ENCODE assay signal across 1 cellular context in genomic region chr1:196029410-196029809, GRCh38.
TF ChIP-seq lines count a peak whose summit lies in the region.

No MANE protein-coding gene starts in this region.

TF ChIP-seq in SK-N-SH treated with all-trans-retinoic acid at 6 μM for 48 hours, 23 proteins besides CTCF, POLR2A, EP300 and RAD21 (continued from another document):
- TF ChIP-seq OSR1 (CRISPR knock-in tag; IDR thresholded peaks at IDR 0.05) (no peak), RARB (CRISPR knock-in tag; IDR thresholded peaks at IDR 0.05) (no peak), CSRNP3 (CRISPR knock-in tag; IDR thresholded peaks at IDR 0.05) (no peak), ISL1 (CRISPR knock-in tag; IDR thresholded peaks at IDR 0.05) (no peak), ARNTL (CRISPR knock-in tag; IDR thresholded peaks at IDR 0.05; ENCODE audit: borderline replicate concordance, low read depth) (no peak), BACH2 (CRISPR knock-in tag; IDR thresholded peaks at IDR 0.05; ENCODE audit: borderline replicate concordance) (no peak), TSHZ2 (CRISPR knock-in tag; IDR thresholded peaks at IDR 0.05) (no peak), TCF4 (CRISPR knock-in tag; IDR thresholded peaks at IDR 0.05; ENCODE audit: borderline replicate concordance) (no peak), ZNF565 (CRISPR knock-in tag; conservative IDR thresholded peaks at IDR 0.05; ENCODE audit: low read depth) (no peak), ZFP30 (CRISPR knock-in tag; IDR thresholded peaks at IDR 0.05) (no peak), ZNF8 (CRISPR knock-in tag; IDR thresholded peaks at IDR 0.05) (no peak), GLIS3 (CRISPR knock-in tag; IDR thresholded peaks at IDR 0.05) (no peak), ZFP3 (CRISPR knock-in tag; IDR thresholded peaks at IDR 0.05) (no peak), CREB5 (CRISPR knock-in tag; IDR thresholded peaks at IDR 0.05; ENCODE audit: low read depth) (no peak), ZNF70 (CRISPR knock-in tag; IDR thresholded peaks at IDR 0.05) (no peak), ESRRG (CRISPR knock-in tag; IDR thresholded peaks at IDR 0.05) (no peak), TOX (CRISPR knock-in tag; IDR thresholded peaks at IDR 0.05; ENCODE audit: borderline replicate concordance) (no peak)
TF ChIP-seq in SK-N-SH treated with all-trans-retinoic acid at 6 μM for 48 hours: peak in this region for 0.
